Comparison of ENCODE assay signal across 1 cellular context in genomic region chr3:94305835-94306685, GRCh38.
TF ChIP-seq lines count a peak whose summit lies in the region.

No MANE protein-coding gene starts in this region.

TF ChIP-seq in WTC11, 78 proteins besides CTCF, POLR2A, EP300 and RAD21 (continued from another document):
- no peak for TF ChIP-seq HMGXB4 (CRISPR knock-in tag; IDR thresholded peaks at IDR 0.05)
- TF ChIP-seq ZNF416 (CRISPR knock-in tag; IDR thresholded peaks at IDR 0.05): no peak
- TF ChIP-seq, protein P1, sequence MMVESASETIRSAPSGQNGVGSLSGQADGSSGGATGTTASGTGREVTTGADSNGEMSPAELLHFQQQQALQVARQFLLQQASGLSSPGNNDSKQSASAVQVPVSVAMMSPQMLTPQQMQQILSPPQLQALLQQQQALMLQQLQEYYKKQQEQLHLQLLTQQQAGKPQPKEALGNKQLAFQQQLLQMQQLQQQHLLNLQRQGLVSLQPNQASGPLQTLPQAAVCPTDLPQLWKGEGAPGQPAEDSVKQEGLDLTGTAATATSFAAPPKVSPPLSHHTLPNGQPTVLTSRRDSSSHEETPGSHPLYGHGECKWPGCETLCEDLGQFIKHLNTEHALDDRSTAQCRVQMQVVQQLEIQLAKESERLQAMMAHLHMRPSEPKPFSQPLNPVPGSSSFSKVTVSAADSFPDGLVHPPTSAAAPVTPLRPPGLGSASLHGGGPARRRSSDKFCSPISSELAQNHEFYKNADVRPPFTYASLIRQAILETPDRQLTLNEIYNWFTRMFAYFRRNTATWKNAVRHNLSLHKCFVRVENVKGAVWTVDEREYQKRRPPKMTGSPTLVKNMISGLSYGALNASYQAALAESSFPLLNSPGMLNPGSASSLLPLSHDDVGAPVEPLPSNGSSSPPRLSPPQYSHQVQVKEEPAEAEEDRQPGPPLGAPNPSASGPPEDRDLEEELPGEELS (CRISPR knock-in tag; IDR thresholded peaks at IDR 0.05): no peak
- TF ChIP-seq ZBTB21 (CRISPR knock-in tag; IDR thresholded peaks at IDR 0.05; ENCODE audit: borderline replicate concordance): no peak
- TF ChIP-seq, protein P2, sequence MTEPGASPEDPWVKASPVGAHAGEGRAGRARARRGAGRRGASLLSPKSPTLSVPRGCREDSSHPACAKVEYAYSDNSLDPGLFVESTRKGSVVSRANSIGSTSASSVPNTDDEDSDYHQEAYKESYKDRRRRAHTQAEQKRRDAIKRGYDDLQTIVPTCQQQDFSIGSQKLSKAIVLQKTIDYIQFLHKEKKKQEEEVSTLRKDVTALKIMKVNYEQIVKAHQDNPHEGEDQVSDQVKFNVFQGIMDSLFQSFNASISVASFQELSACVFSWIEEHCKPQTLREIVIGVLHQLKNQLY (CRISPR knock-in tag; IDR thresholded peaks at IDR 0.05): no peak
- no peak for TF ChIP-seq PRDM15 (CRISPR knock-in tag; IDR thresholded peaks at IDR 0.05)
- TF ChIP-seq, protein P3, sequence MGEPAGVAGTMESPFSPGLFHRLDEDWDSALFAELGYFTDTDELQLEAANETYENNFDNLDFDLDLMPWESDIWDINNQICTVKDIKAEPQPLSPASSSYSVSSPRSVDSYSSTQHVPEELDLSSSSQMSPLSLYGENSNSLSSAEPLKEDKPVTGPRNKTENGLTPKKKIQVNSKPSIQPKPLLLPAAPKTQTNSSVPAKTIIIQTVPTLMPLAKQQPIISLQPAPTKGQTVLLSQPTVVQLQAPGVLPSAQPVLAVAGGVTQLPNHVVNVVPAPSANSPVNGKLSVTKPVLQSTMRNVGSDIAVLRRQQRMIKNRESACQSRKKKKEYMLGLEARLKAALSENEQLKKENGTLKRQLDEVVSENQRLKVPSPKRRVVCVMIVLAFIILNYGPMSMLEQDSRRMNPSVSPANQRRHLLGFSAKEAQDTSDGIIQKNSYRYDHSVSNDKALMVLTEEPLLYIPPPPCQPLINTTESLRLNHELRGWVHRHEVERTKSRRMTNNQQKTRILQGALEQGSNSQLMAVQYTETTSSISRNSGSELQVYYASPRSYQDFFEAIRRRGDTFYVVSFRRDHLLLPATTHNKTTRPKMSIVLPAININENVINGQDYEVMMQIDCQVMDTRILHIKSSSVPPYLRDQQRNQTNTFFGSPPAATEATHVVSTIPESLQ (CRISPR knock-in tag; IDR thresholded peaks at IDR 0.05): no peak
- TF ChIP-seq ATF1 (CRISPR knock-in tag; IDR thresholded peaks at IDR 0.05): no peak
- TF ChIP-seq NR3C1 (CRISPR knock-in tag; conservative IDR thresholded peaks at IDR 0.05; ENCODE audit: low read depth): no peak
- TF ChIP-seq FOXP1 (CRISPR knock-in tag; IDR thresholded peaks at IDR 0.05; ENCODE audit: borderline replicate concordance): no peak
- TF ChIP-seq TEAD4 (CRISPR knock-in tag; IDR thresholded peaks at IDR 0.05): no peak
